ENCODE assay signal across 1 cellular context in the genomic region with DNA sequence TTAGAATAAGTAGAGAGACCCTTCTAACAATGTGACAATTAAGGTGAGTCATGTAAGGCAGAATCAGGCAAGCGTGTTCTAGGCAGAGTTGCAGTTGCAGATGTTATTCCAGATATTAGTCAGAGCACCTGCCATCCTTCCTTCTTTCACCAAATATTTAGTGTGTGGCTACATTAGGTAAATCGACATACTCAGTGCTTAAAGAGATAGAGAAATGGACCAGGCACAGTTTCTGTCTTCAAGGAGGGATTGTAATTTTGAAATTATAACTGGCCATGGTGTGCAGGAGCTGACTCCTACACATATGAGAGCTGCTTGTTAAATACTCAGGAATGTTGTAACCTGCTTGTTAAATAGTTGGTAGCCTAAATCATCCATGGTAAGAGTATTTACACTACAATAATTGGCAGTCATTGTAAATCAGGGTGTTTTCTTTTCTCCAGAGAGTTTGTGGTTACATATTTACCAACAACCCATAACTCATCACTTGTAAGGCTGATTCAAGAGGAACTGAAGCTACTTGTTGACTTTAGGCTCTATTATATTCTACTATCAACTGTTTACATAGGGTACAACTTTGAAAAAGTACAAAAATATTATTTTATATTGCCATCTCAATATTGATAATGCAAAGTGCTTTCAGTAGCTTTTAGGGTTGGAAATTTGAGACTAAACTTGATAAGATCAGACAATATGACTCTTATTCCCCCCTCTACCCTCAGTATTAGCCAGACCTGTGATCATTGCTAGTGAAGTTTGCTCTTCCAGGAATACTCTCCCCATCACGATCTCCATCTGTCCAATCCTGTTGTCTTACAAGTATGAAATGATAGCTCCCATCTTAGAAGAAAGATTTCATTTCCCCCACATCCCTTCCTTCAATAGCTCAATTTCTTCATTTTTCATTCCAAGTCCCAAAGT.
A peak's percentile ranks its signal among the peaks of the same experiment; 100 is the strongest.
TF ChIP-seq lines count a peak whose summit lies in the region.

No MANE protein-coding gene starts in this region.

TF ChIP-seq in GM12878, 131 proteins besides CTCF, POLR2A, EP300 and RAD21 (continued from another document and continues in another):
- no peak for TF ChIP-seq SMAD1 (IDR thresholded peaks at IDR 0.05; ENCODE audit: low read depth, partially characterized antibody)
- TF ChIP-seq NFXL1 (IDR thresholded peaks at IDR 0.05; ENCODE audit: borderline replicate concordance), result no peak
- no peak for TF ChIP-seq NR2C1 (IDR thresholded peaks at IDR 0.05)
- peak; percentile 70 for TF ChIP-seq MEF2B (IDR thresholded peaks at IDR 0.05; ENCODE audit: partially characterized antibody, poor library complexity, severe bottlenecking)
- TF ChIP-seq ZNF274 (IDR thresholded peaks at IDR 0.05; ENCODE audit: insufficient read depth, insufficient read length), result no peak
- TF ChIP-seq BHLHE40 (IDR thresholded peaks at IDR 0.05; ENCODE audit: borderline replicate concordance in 1 of 2, low read depth in 2 of 2, low read length in 1 of 2), result peak; percentile 89 to 91
- no peak for TF ChIP-seq E2F8 (IDR thresholded peaks at IDR 0.05; ENCODE audit: low read depth, partially characterized antibody)
- TF ChIP-seq RBBP5 (conservative IDR thresholded peaks at IDR 0.05), result no peak
- TF ChIP-seq BCL11A (IDR thresholded peaks at IDR 0.05; ENCODE audit: low read depth, low read length), result peak; percentile 97
- no peak for TF ChIP-seq HDAC2 (IDR thresholded peaks at IDR 0.05)
- no peak for TF ChIP-seq PAX8 (IDR thresholded peaks at IDR 0.05)
- TF ChIP-seq, protein P1, sequence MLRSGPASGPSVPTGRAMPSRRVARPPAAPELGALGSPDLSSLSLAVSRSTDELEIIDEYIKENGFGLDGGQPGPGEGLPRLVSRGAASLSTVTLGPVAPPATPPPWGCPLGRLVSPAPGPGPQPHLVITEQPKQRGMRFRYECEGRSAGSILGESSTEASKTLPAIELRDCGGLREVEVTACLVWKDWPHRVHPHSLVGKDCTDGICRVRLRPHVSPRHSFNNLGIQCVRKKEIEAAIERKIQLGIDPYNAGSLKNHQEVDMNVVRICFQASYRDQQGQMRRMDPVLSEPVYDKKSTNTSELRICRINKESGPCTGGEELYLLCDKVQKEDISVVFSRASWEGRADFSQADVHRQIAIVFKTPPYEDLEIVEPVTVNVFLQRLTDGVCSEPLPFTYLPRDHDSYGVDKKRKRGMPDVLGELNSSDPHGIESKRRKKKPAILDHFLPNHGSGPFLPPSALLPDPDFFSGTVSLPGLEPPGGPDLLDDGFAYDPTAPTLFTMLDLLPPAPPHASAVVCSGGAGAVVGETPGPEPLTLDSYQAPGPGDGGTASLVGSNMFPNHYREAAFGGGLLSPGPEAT (IDR thresholded peaks at IDR 0.05; ENCODE audit: low read depth), result peak; percentile 59; the same call in 1 of the 2 replicates
- TF ChIP-seq IRF5 (IDR thresholded peaks at IDR 0.05; ENCODE audit: borderline replicate concordance), result no peak
- peak; percentile 96 for TF ChIP-seq JUNB (IDR thresholded peaks at IDR 0.05)
- no peak for TF ChIP-seq EGR1 (IDR thresholded peaks at IDR 0.05; ENCODE audit: borderline replicate concordance in 1 of 2, low read depth in 2 of 2, low read length in 2 of 2)
- TF ChIP-seq, protein P2, sequence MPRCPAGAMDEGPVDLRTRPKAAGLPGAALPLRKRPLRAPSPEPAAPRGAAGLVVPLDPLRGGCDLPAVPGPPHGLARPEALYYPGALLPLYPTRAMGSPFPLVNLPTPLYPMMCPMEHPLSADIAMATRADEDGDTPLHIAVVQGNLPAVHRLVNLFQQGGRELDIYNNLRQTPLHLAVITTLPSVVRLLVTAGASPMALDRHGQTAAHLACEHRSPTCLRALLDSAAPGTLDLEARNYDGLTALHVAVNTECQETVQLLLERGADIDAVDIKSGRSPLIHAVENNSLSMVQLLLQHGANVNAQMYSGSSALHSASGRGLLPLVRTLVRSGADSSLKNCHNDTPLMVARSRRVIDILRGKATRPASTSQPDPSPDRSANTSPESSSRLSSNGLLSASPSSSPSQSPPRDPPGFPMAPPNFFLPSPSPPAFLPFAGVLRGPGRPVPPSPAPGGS (IDR thresholded peaks at IDR 0.05; ENCODE audit: borderline replicate concordance, insufficient read depth, low read depth, low read length, poor library complexity, severe bottlenecking), result peak; percentile 82
- TF ChIP-seq PAX5 (IDR thresholded peaks at IDR 0.05; ENCODE audit: borderline replicate concordance, low read depth, low read length), result peak; percentile 99
- 0 out of 2 replicates have a peak, but pooled peaks have one; percentile 53 for TF ChIP-seq NBN (IDR thresholded peaks at IDR 0.05)
- peak; percentile 16 for TF ChIP-seq CUX1 (IDR thresholded peaks at IDR 0.05; ENCODE audit: insufficient replicate concordance, low read depth, low read length)
- TF ChIP-seq BCLAF1 (IDR thresholded peaks at IDR 0.05), result no peak
- no peak for TF ChIP-seq ZNF622 (IDR thresholded peaks at IDR 0.05)
- TF ChIP-seq PRDM15 (CRISPR knock-in tag; IDR thresholded peaks at IDR 0.05), result no peak
- TF ChIP-seq, protein P3, sequence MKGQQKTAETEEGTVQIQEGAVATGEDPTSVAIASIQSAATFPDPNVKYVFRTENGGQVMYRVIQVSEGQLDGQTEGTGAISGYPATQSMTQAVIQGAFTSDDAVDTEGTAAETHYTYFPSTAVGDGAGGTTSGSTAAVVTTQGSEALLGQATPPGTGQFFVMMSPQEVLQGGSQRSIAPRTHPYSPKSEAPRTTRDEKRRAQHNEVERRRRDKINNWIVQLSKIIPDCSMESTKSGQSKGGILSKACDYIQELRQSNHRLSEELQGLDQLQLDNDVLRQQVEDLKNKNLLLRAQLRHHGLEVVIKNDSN (IDR thresholded peaks at IDR 0.05; ENCODE audit: borderline replicate concordance, extremely low read length, insufficient read depth, low read depth, low read length), result no peak
- TF ChIP-seq SRF (IDR thresholded peaks at IDR 0.05; ENCODE audit: low read depth in 2 of 2, low read length in 2 of 2), result 0 out of 4 replicates have a peak, but pooled peaks of 1 of the 2 experiments have one; percentile 19
- no peak for TF ChIP-seq LARP7 (IDR thresholded peaks at IDR 0.05)
